7 cellular contexts compared by ENCODE assay signal in genomic region chr14:54730156-54730961, GRCh38.
DNase-seq lines count a peak whose midpoint lies in the region; ATAC-seq and TF ChIP-seq lines count a peak whose summit lies in the region.

No MANE protein-coding gene starts in this region.

- ATAC-seq in GM18508 (IDR thresholded peaks at IDR 0.05; ENCODE audit: insufficient read depth, unreplicated experiment), result peak; percentile 87
- ATAC-seq in natural killer cell treated with Interleukin-12 subunit alpha and Interleukin-12 subunit beta and Interleukin-15 and Interleukin-18, amount 100 ng/mL, for 72 hours, result peak; percentile 93 to 97

- peaks cover 9% of the 10 kb centered on the region for H3K27me3 Mint-ChIP-seq in brain
- peaks cover 35 to 81% of the 10 kb centered on the region in 2 donors for H3K27me3 Mint-ChIP-seq in natural killer cell treated with Interleukin-12 subunit alpha and Interleukin-12 subunit beta and Interleukin-15 and Interleukin-18, amount 100 ng/mL, for 72 hours

- H3K4me3 Mint-ChIP-seq in brain, result peak overlapping the region in 1 of 5 experiments; percentile 27
- peak overlapping the region; percentile 59 for H3K4me3 Mint-ChIP-seq in natural killer cell treated with Interleukin-12 subunit alpha and Interleukin-12 subunit beta and Interleukin-15 and Interleukin-18, amount 100 ng/mL, for 72 hours

- H3K4me1 Mint-ChIP-seq in brain, result peaks cover 39% of the 10 kb centered on the region
- H3K4me1 Mint-ChIP-seq in natural killer cell treated with Interleukin-12 subunit alpha and Interleukin-12 subunit beta and Interleukin-15 and Interleukin-18, amount 100 ng/mL, for 72 hours (ENCODE audit: low read depth in 2 of 2), result peaks cover 14 to 32% of the 10 kb centered on the region in 2 donors

- H3K27ac Mint-ChIP-seq in brain, result peak overlapping the region in 3 of 5 experiments; percentile 32 to 39 (median 33)
- peak overlapping the region; percentile 43 to 58 for H3K27ac Mint-ChIP-seq in natural killer cell treated with Interleukin-12 subunit alpha and Interleukin-12 subunit beta and Interleukin-15 and Interleukin-18, amount 100 ng/mL, for 72 hours

- peak; percentile 96 for DNase-seq in HCEC 1CT
- peak; percentile 81 for DNase-seq in MV-4-11 (lab: John Stamatoyannopoulos, UW)
- DNase-seq in natural killer cell treated with Interleukin-12 subunit alpha and Interleukin-12 subunit beta and Interleukin-15 and Interleukin-18, amount 100 ng/mL, for 72 hours (ENCODE audit: low spot score), result peak; percentile 66
- DNase-seq in hepatic stellate cell (ENCODE audit: low spot score), result no peak
- no peak for DNase-seq in NCI-H345 (lab: John Stamatoyannopoulos, UW)

- no peaks in the 10 kb centered on the region for H3K36me3 Mint-ChIP-seq in brain
- H3K36me3 Mint-ChIP-seq in natural killer cell treated with Interleukin-12 subunit alpha and Interleukin-12 subunit beta and Interleukin-15 and Interleukin-18, amount 100 ng/mL, for 72 hours, result no peaks in the 10 kb centered on the region

- H3K9me3 Mint-ChIP-seq in brain, result no peaks in the 10 kb centered on the region
- H3K9me3 Mint-ChIP-seq in natural killer cell treated with Interleukin-12 subunit alpha and Interleukin-12 subunit beta and Interleukin-15 and Interleukin-18, amount 100 ng/mL, for 72 hours, result no peaks in the 10 kb centered on the region

- TF ChIP-seq CTCF in brain (conservative IDR thresholded peaks at IDR 0.05), result no peak

Comparison
In these comparisons a context has a peak if more than half of its experiments do, and no peak if none do; other contexts are left out.
1. DNase-seq: peak in HCEC 1CT (single experiment), MV-4-11 (single experiment) and natural killer cell treated with Interleukin-12 subunit alpha and Interleukin-12 subunit beta and Interleukin-15 and Interleukin-18, amount 100 ng/mL, for 72 hours (single experiment); none in hepatic stellate cell (single experiment) and NCI-H345 (single experiment).